1 cellular context compared by ENCODE assay signal in genomic region chr11:130181295-130182272, GRCh38.
TF ChIP-seq lines count a peak whose summit lies in the region.

No MANE protein-coding gene starts in this region.

TF ChIP-seq in HepG2, 621 proteins besides CTCF, POLR2A, EP300 and RAD21 (continued from another document and continues in another):
- TF ChIP-seq ZNF441 (CRISPR knock-in tag; IDR thresholded peaks at IDR 0.05; ENCODE audit: borderline replicate concordance) (no peak), ZNF143 (CRISPR knock-in tag; IDR thresholded peaks at IDR 0.05) (no peak), ZNF331 (CRISPR knock-in tag; IDR thresholded peaks at IDR 0.05) (0 out of 2 replicates have a peak, but pooled peaks have one; percentile 38), EHMT2 (IDR thresholded peaks at IDR 0.05; ENCODE audit: borderline replicate concordance, low read depth, low read length) (peak; percentile 58; the same call in 1 of the 2 replicates), NR2F6 (IDR thresholded peaks at IDR 0.05) (peak; percentile 76), NR2F6 (CRISPR knock-in tag; IDR thresholded peaks at IDR 0.05) (peak; percentile 64), MTERF4 (CRISPR knock-in tag; IDR thresholded peaks at IDR 0.05) (no peak), ZFP62 (CRISPR knock-in tag; IDR thresholded peaks at IDR 0.05) (no peak), SAFB2 (CRISPR knock-in tag; IDR thresholded peaks at IDR 0.05; ENCODE audit: borderline replicate concordance, low read depth) (no peak; the same call in 1 of the 2 replicates), DBP (CRISPR knock-in tag; IDR thresholded peaks at IDR 0.05; ENCODE audit: not compliant biosample characterization) (peak; percentile 64), SUZ12 (IDR thresholded peaks at IDR 0.05; ENCODE audit: low read depth, low read length) (no peak), STAG1 (CRISPR knock-in tag; IDR thresholded peaks at IDR 0.05) (no peak), ZNF724P (CRISPR knock-in tag; IDR thresholded peaks at IDR 0.05; ENCODE audit: borderline replicate concordance) (no peak), NFKB2 (CRISPR knock-in tag; IDR thresholded peaks at IDR 0.05; ENCODE audit: borderline replicate concordance) (peak; percentile 43; the same call in 1 of the 2 replicates), MTF2 (CRISPR knock-in tag; IDR thresholded peaks at IDR 0.05; ENCODE audit: borderline replicate concordance) (no peak), NFAT5 (CRISPR knock-in tag; IDR thresholded peaks at IDR 0.05) (0 out of 2 replicates have a peak, but pooled peaks have one; percentile 38), GMEB2 (CRISPR knock-in tag; IDR thresholded peaks at IDR 0.05; ENCODE audit: low read depth) (no peak), ZNF274 (CRISPR knock-in tag; IDR thresholded peaks at IDR 0.05) (no peak), ZC3H13 (CRISPR knock-in tag; IDR thresholded peaks at IDR 0.05) (no peak), ZNF878 (CRISPR knock-in tag; IDR thresholded peaks at IDR 0.05) (peak; percentile 60; the same call in 1 of the 2 replicates), REST (IDR thresholded peaks at IDR 0.05; ENCODE audit: borderline replicate concordance in 1 of 2, low read depth in 1 of 2, low read length in 2 of 2) (no peak), ZNF691 (CRISPR knock-in tag; IDR thresholded peaks at IDR 0.05; ENCODE audit: borderline replicate concordance, low read depth) (peak; percentile 60; the same call in 1 of the 2 replicates), KLF12 (CRISPR knock-in tag; IDR thresholded peaks at IDR 0.05; ENCODE audit: borderline replicate concordance) (peak; percentile 72; the same call in 1 of the 2 replicates), MAX (IDR thresholded peaks at IDR 0.05) (no peak), CENPX (CRISPR knock-in tag; IDR thresholded peaks at IDR 0.05) (no peak), SMYD3 (CRISPR knock-in tag; IDR thresholded peaks at IDR 0.05) (peak; percentile 72; the same call in 1 of the 2 replicates), FIP1L1 (IDR thresholded peaks at IDR 0.05; ENCODE audit: borderline replicate concordance, insufficient read depth, low read depth, low read length) (no peak), USF2 (IDR thresholded peaks at IDR 0.05; ENCODE audit: low read depth, low read length) (no peak), USF2 (CRISPR knock-in tag; IDR thresholded peaks at IDR 0.05; ENCODE audit: borderline replicate concordance) (no peak), KLF16 (CRISPR knock-in tag; IDR thresholded peaks at IDR 0.05) (peak in 1 of 2 experiments; percentile 71; a peak in 1 of 4 replicates), ZNF605 (CRISPR knock-in tag; IDR thresholded peaks at IDR 0.05) (no peak; the same call in 1 of the 2 replicates), BCL6 (CRISPR knock-in tag; IDR thresholded peaks at IDR 0.05) (peak; percentile 81), NFE2 (CRISPR knock-in tag; IDR thresholded peaks at IDR 0.05) (no peak), ONECUT2 (CRISPR knock-in tag; IDR thresholded peaks at IDR 0.05) (peak; percentile 62), MED1 (CRISPR knock-in tag; IDR thresholded peaks at IDR 0.05) (peak; percentile 90), AKNA (CRISPR knock-in tag; IDR thresholded peaks at IDR 0.05; ENCODE audit: borderline replicate concordance) (no peak), NR2C2 (CRISPR knock-in tag; IDR thresholded peaks at IDR 0.05; ENCODE audit: borderline replicate concordance) (peak; percentile 69), TOPORS (CRISPR knock-in tag; IDR thresholded peaks at IDR 0.05) (0 out of 2 replicates have a peak, but pooled peaks have one; percentile 23), DDIT3 (CRISPR knock-in tag; IDR thresholded peaks at IDR 0.05) (no peak; the same call in 1 of the 2 replicates), GFI1 (CRISPR knock-in tag; IDR thresholded peaks at IDR 0.05; ENCODE audit: borderline replicate concordance) (peak; percentile 85), NFIB (CRISPR knock-in tag; IDR thresholded peaks at IDR 0.05; ENCODE audit: borderline replicate concordance) (no peak)
